Comparison of ENCODE assay signal across 21 cellular contexts in the genomic region with DNA sequence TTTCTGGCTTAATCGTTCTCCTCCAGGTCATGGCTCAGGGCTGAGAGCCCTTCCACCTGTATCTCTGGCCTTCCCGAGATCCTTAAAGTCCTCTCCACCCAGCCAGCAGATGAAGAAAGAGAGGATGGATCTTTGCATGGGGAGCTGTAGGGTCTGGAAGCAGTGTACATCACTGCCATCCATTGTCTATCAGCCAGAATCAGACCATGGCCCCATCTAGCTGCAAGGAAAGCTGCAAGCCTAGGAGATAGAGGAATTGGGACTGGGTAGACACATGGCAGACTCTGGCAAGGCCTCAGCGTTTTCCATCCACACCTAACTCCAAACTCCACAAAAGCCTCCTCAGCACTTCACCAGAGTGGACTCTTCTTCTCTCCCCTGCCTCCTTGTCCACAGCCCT.
DNase-seq lines count a peak whose midpoint lies in the region; ATAC-seq and TF ChIP-seq lines count a peak whose summit lies in the region.
"Had no signal": no experiment of that assay in that cellular context is flagged by ENCODE, and none has a peak within 500 bp of the region (broad histone marks: within the 10 kb centered on the region; RNA-seq: fewer than 3 reads in every experiment).

No MANE protein-coding gene starts in this region.

- TF ChIP-seq CTCF in DND-41 (IDR thresholded peaks at IDR 0.05; ENCODE audit: borderline replicate concordance, extremely low read depth, low read length, poor library complexity, severe bottlenecking) (no peak), IMR-90 (conservative IDR thresholded peaks at IDR 0.05; ENCODE audit: low read depth, low read length) (no peak), endodermal cell (conservative IDR thresholded peaks at IDR 0.05) (no peak), osteocyte (IDR thresholded peaks at IDR 0.05) (no peak), WTC11 (IDR thresholded peaks at IDR 0.05) (no peak)

- no peak overlapping the region for H2BK15ac ChIP-seq in IMR-90 (ENCODE audit: low read depth, low read length)

- no peak overlapping the region for H4K5ac ChIP-seq in IMR-90 (ENCODE audit: low read depth, low read length)

- WGBS in IMR-90 (ENCODE audit: extremely low coverage in 2 of 2, insufficient read length in 1 of 2), 2 experiments: no CpG with 5 or more reads among the region's 3 CpGs
- 88 to 89% methylated on average over 1 to 3 of the region's 3 CpGs for WGBS in endodermal cell (ENCODE audit: insufficient coverage in 1 of 2, insufficient read length in 1 of 2), 2 experiments

- no peaks in the 10 kb centered on the region for H3K79me1 ChIP-seq in IMR-90 (ENCODE audit: low read depth in 1 of 2, low read length in 2 of 2)

- CTCF ChIA-PET in IMR-90 (lab: Yijun Ruan, JAX) (no interaction called here), WTC11 (lab: Charles Lee) (no interaction called here)

- H2AK5ac ChIP-seq in IMR-90 (ENCODE audit: low read depth, low read length): no peak overlapping the region

- no peak overlapping the region for H2BK120ac ChIP-seq in IMR-90 (ENCODE audit: low read depth, low read length)

- no peak overlapping the region for H4K91ac ChIP-seq in IMR-90 (ENCODE audit: insufficient read depth, low read depth, low read length)

- H3K23ac ChIP-seq in IMR-90 (ENCODE audit: low read depth, low read length): no peak overlapping the region

- DNase-seq in DND-41 (no peak), IMR-90 (no peak), endodermal cell (peak; percentile 26), osteocyte (ENCODE audit: extremely low spot score, unreplicated experiment) (peak; percentile 67), WTC11 (ENCODE audit: low spot score) (no peak), erythroblast (lab: John Stamatoyannopoulos, UW) (no peak)
- DNase-seq: 8988T; ACHN; AML-193; BE2C; CD4-positive, alpha-beta T cell; CD8-positive, alpha-beta memory T cell; DMS 273 treated with DMSO at 0.1 percent for 48 hours; DMS79; GF-D8; GOT3; HCEC 1CT had no signal

- H3K27me3 Mint-ChIP-seq in endodermal cell (ENCODE audit: insufficient read depth) (peaks cover 33% of the 10 kb centered on the region), osteocyte (ENCODE audit: unreplicated experiment) (peaks cover 7% of the 10 kb centered on the region), WTC11 (ENCODE audit: low read depth) (peaks cover 9% of the 10 kb centered on the region)

- H3K27ac Mint-ChIP-seq in endodermal cell (no peak overlapping the region), osteocyte (ENCODE audit: unreplicated experiment) (no peak overlapping the region), WTC11 (no peak overlapping the region)
- H3K27ac Mint-ChIP-seq: CD14-positive monocyte; CD4-positive, alpha-beta T cell had no signal

- ATAC-seq in DND-41 (ENCODE audit: insufficient read depth, low read depth) (0 out of 3 replicates have a peak, but pooled peaks have one; percentile 10), IMR-90 (ENCODE audit: low read depth) (no peak), HG02642 (IDR thresholded peaks at IDR 0.05; ENCODE audit: poor library complexity, unreplicated experiment) (no peak), WTC11 (no peak)
- ATAC-seq: A549 had no signal

- H3K4ac ChIP-seq in IMR-90 (ENCODE audit: low read depth, low read length): no peak overlapping the region

- no peaks in the 10 kb centered on the region for H3K79me2 ChIP-seq in DND-41 (ENCODE audit: insufficient read depth, low read length)

- H3K14ac ChIP-seq in IMR-90 (replicated peaks; ENCODE audit: low read depth, low read length): no peak overlapping the region

- H4K8ac ChIP-seq in IMR-90 (ENCODE audit: low read depth in 2 of 2, low read length in 2 of 2): no peak overlapping the region

- H4K20me1 ChIP-seq in DND-41 (ENCODE audit: insufficient read depth, low read length) (no peaks in the 10 kb centered on the region), IMR-90 (ENCODE audit: insufficient read depth, low read length) (no peaks in the 10 kb centered on the region)
- H4K20me1 ChIP-seq: BLaER1 treated with 17β-estradiol and CSF1 and Interleukin-3, amounts not matched to agents 10 nM and 100 nM had no signal

- dilution Hi-C loops in IMR-90 (cut with HindIII; ENCODE audit: low sequenced_read_pairs, unreplicated experiment): no loop called here

- no peaks in the 10 kb centered on the region for H3K9me3 Mint-ChIP-seq in endodermal cell
- H3K9me3 Mint-ChIP-seq in osteocyte (ENCODE audit: unreplicated experiment): no peaks in the 10 kb centered on the region
- H3K9me3 Mint-ChIP-seq in WTC11: no peaks in the 10 kb centered on the region
- H3K9me3 Mint-ChIP-seq: CD14-positive monocyte; CD4-positive, alpha-beta T cell; CD8-positive, alpha-beta memory T cell had no signal

- H3K27me3 ChIP-seq in DND-41 (ENCODE audit: insufficient read depth, low read length, poor library complexity): no peaks in the 10 kb centered on the region
- H3K27me3 ChIP-seq in IMR-90 (ENCODE audit: control insufficient read depth, insufficient read depth, low read length): peaks cover 13% of the 10 kb centered on the region; the same call in 1 of the 2 replicates
- peaks cover 39% of the 10 kb centered on the region for H3K27me3 ChIP-seq in endodermal cell (ENCODE audit: control insufficient read depth, insufficient read depth, low read length, poor library complexity, severe bottlenecking)
- H3K27me3 ChIP-seq: BLaER1 treated with 17β-estradiol and CSF1 and Interleukin-3, amounts not matched to agents 10 nM and 100 nM had no signal

- H3K56ac ChIP-seq in IMR-90 (ENCODE audit: extremely low read depth, insufficient read depth, low read length): no peak overlapping the region

- no TSS peak for BruUV-seq in IMR-90 (replicated peaks; lab: Mats Ljungman, UMichigan)

- no peak overlapping the region for H3K18ac ChIP-seq in IMR-90 (ENCODE audit: low read depth, low read length)

- H3K4me1 ChIP-seq in DND-41 (ENCODE audit: insufficient read depth, low read length) (peaks cover 10% of the 10 kb centered on the region), IMR-90 (ENCODE audit: control insufficient read depth, insufficient read depth, low read length) (no peaks in the 10 kb centered on the region), endodermal cell (ENCODE audit: control insufficient read depth, insufficient read depth, low read length) (peaks cover 10% of the 10 kb centered on the region)
- H3K4me1 ChIP-seq: A549; BE2C; BLaER1 treated with 17β-estradiol and CSF1 and Interleukin-3, amounts not matched to agents 10 nM and 100 nM had no signal

- H3K4me1 Mint-ChIP-seq in endodermal cell (peaks cover 22% of the 10 kb centered on the region), osteocyte (ENCODE audit: unreplicated experiment) (no peaks in the 10 kb centered on the region), WTC11 (no peaks in the 10 kb centered on the region)
- H3K4me1 Mint-ChIP-seq: CD14-positive monocyte; CD8-positive, alpha-beta memory T cell had no signal

- TF ChIP-seq RAD21 in IMR-90 (IDR thresholded peaks at IDR 0.05; ENCODE audit: low read length): no peak

- TF ChIP-seq POLR2A in IMR-90 (IDR thresholded peaks at IDR 0.05; ENCODE audit: low read depth, low read length) (no peak), erythroblast (IDR thresholded peaks at IDR 0.05; ENCODE audit: low read length) (no peak)

- H3K4me3 Mint-ChIP-seq in endodermal cell: no peak overlapping the region
- H3K4me3 Mint-ChIP-seq in osteocyte (ENCODE audit: unreplicated experiment): no peak overlapping the region
- H3K4me3 Mint-ChIP-seq in WTC11: no peak overlapping the region
- H3K4me3 Mint-ChIP-seq: CD14-positive monocyte; CD4-positive, alpha-beta T cell; CD8-positive, alpha-beta memory T cell had no signal

- no peak overlapping the region for H3K4me3 ChIP-seq in DND-41 (ENCODE audit: low read depth in 1 of 2, low read length in 2 of 2)
- no peak overlapping the region for H3K4me3 ChIP-seq in IMR-90 (ENCODE audit: insufficient read depth, low read depth, low read length)
- no peak overlapping the region for H3K4me3 ChIP-seq in endodermal cell (ENCODE audit: low read length)
- H3K4me3 ChIP-seq: A549; BLaER1 treated with 17β-estradiol and CSF1 and Interleukin-3, amounts not matched to agents 10 nM and 100 nM had no signal

- H3K9ac ChIP-seq in DND-41 (ENCODE audit: low read depth, low read length): no peak overlapping the region
- H3K9ac ChIP-seq in IMR-90 (ENCODE audit: low read depth, low read length): no peak overlapping the region
- H3K9ac ChIP-seq in endodermal cell (ENCODE audit: extremely low read depth, low read length, poor library complexity, severe bottlenecking): no peak overlapping the region
- H3K9ac ChIP-seq: BLaER1 treated with 17β-estradiol and CSF1 and Interleukin-3, amounts not matched to agents 10 nM and 100 nM had no signal

- H2AFZ ChIP-seq in DND-41 (ENCODE audit: low read depth, low read length) (no peak overlapping the region), IMR-90 (replicated peaks; ENCODE audit: low read length, poor library complexity) (peak overlapping the region; percentile 22)

- intact Hi-C loops in IMR-90 (cut with micrococcal nuclease): no loop called here

- H3K9me3 ChIP-seq in DND-41 (ENCODE audit: insufficient read depth, low read length, severe bottlenecking) (no peaks in the 10 kb centered on the region), IMR-90 (ENCODE audit: control insufficient read depth, insufficient read depth, low read length) (no peaks in the 10 kb centered on the region), endodermal cell (ENCODE audit: control insufficient read depth, low read length) (no peaks in the 10 kb centered on the region)
- H3K9me3 ChIP-seq: A549; BE2C; BLaER1 treated with 17β-estradiol and CSF1 and Interleukin-3, amounts not matched to agents 10 nM and 100 nM had no signal

- no peak overlapping the region for H2AK9ac ChIP-seq in IMR-90 (replicated peaks; ENCODE audit: low read depth, low read length, poor library complexity)

- no peak overlapping the region for H2BK5ac ChIP-seq in IMR-90 (ENCODE audit: low read depth, low read length, poor library complexity, severe bottlenecking)

- in situ Hi-C loops in IMR-90 (cut with MboI; ENCODE audit: low sequenced_read_pairs): no loop called here

- H3K9me1 ChIP-seq in IMR-90 (ENCODE audit: insufficient read depth, low read length): no peaks in the 10 kb centered on the region

- no peak overlapping the region for H2BK20ac ChIP-seq in IMR-90 (ENCODE audit: low read depth, low read length)

- no peaks in the 10 kb centered on the region for H3K36me3 Mint-ChIP-seq in endodermal cell (ENCODE audit: low read depth)
- H3K36me3 Mint-ChIP-seq in osteocyte (ENCODE audit: unreplicated experiment): no peaks in the 10 kb centered on the region
- H3K36me3 Mint-ChIP-seq in WTC11: no peaks in the 10 kb centered on the region
- H3K36me3 Mint-ChIP-seq: CD14-positive monocyte; CD8-positive, alpha-beta memory T cell had no signal

- H3K36me3 ChIP-seq in DND-41 (ENCODE audit: insufficient read depth, low read length): no peaks in the 10 kb centered on the region
- no peaks in the 10 kb centered on the region for H3K36me3 ChIP-seq in IMR-90 (ENCODE audit: control insufficient read depth, insufficient read depth, low read length)
- H3K36me3 ChIP-seq in endodermal cell (ENCODE audit: control insufficient read depth, insufficient read depth, low read length): no peaks in the 10 kb centered on the region
- H3K36me3 ChIP-seq: BE2C; BLaER1 treated with 17β-estradiol and CSF1 and Interleukin-3, amounts not matched to agents 10 nM and 100 nM had no signal

- POLR2A ChIA-PET in IMR-90 (lab: Charles Lee; ENCODE audit: unreplicated experiment): no interaction called here
- POLR2A ChIA-PET in WTC11 (lab: Charles Lee): no interaction called here

- no peak overlapping the region for H3K4me2 ChIP-seq in DND-41 (ENCODE audit: insufficient read depth, low read length)
- H3K4me2 ChIP-seq in IMR-90 (ENCODE audit: low read depth, low read length): no peak overlapping the region
- H3K4me2 ChIP-seq: A549; BLaER1 treated with 17β-estradiol and CSF1 and Interleukin-3, amounts not matched to agents 10 nM and 100 nM had no signal

- H3K27ac ChIP-seq in DND-41 (ENCODE audit: low read length): no peak overlapping the region
- H3K27ac ChIP-seq in IMR-90 (ENCODE audit: insufficient read depth, low read length): no peak overlapping the region
- H3K27ac ChIP-seq in endodermal cell (ENCODE audit: low read depth, low read length): no peak overlapping the region
- H3K27ac ChIP-seq: A549; BLaER1 treated with 17β-estradiol and CSF1 and Interleukin-3, amounts not matched to agents 10 nM and 100 nM had no signal

Comparison
In these comparisons a context has a peak if more than half of its experiments do, and no peak if none do; other contexts are left out.
1. DNase-seq: peak in endodermal cell (single experiment) and osteocyte (single experiment); none in DND-41 (single experiment), IMR-90 (single experiment), WTC11 (single experiment) and erythroblast (0 of 2).